ENCODE assay signal across 1 cellular context in genomic region chr18:50190236-50190635, GRCh38.
TF ChIP-seq lines count a peak whose summit lies in the region.

No MANE protein-coding gene starts in this region.

TF ChIP-seq in HepG2, 621 proteins besides CTCF, POLR2A, EP300 and RAD21:
- TF ChIP-seq, protein P1, sequence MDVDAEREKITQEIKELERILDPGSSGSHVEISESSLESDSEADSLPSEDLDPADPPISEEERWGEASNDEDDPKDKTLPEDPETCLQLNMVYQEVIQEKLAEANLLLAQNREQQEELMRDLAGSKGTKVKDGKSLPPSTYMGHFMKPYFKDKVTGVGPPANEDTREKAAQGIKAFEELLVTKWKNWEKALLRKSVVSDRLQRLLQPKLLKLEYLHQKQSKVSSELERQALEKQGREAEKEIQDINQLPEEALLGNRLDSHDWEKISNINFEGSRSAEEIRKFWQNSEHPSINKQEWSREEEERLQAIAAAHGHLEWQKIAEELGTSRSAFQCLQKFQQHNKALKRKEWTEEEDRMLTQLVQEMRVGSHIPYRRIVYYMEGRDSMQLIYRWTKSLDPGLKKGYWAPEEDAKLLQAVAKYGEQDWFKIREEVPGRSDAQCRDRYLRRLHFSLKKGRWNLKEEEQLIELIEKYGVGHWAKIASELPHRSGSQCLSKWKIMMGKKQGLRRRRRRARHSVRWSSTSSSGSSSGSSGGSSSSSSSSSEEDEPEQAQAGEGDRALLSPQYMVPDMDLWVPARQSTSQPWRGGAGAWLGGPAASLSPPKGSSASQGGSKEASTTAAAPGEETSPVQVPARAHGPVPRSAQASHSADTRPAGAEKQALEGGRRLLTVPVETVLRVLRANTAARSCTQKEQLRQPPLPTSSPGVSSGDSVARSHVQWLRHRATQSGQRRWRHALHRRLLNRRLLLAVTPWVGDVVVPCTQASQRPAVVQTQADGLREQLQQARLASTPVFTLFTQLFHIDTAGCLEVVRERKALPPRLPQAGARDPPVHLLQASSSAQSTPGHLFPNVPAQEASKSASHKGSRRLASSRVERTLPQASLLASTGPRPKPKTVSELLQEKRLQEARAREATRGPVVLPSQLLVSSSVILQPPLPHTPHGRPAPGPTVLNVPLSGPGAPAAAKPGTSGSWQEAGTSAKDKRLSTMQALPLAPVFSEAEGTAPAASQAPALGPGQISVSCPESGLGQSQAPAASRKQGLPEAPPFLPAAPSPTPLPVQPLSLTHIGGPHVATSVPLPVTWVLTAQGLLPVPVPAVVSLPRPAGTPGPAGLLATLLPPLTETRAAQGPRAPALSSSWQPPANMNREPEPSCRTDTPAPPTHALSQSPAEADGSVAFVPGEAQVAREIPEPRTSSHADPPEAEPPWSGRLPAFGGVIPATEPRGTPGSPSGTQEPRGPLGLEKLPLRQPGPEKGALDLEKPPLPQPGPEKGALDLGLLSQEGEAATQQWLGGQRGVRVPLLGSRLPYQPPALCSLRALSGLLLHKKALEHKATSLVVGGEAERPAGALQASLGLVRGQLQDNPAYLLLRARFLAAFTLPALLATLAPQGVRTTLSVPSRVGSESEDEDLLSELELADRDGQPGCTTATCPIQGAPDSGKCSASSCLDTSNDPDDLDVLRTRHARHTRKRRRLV (CRISPR knock-in tag; IDR thresholded peaks at IDR 0.05), result no peak
- TF ChIP-seq ZNF546 (CRISPR knock-in tag; conservative IDR thresholded peaks at IDR 0.05), result no peak
- no peak for TF ChIP-seq MLLT10 (CRISPR knock-in tag; IDR thresholded peaks at IDR 0.05)
- TF ChIP-seq KMT2A (CRISPR knock-in tag; IDR thresholded peaks at IDR 0.05), result no peak
- no peak for TF ChIP-seq SMARCE1 (IDR thresholded peaks at IDR 0.05; ENCODE audit: borderline replicate concordance)
- no peak for TF ChIP-seq ZNF281 (CRISPR knock-in tag; IDR thresholded peaks at IDR 0.05; ENCODE audit: borderline replicate concordance)
- no peak for TF ChIP-seq JDP2 (CRISPR knock-in tag; IDR thresholded peaks at IDR 0.05; ENCODE audit: borderline replicate concordance)
- no peak for TF ChIP-seq ZBTB44 (CRISPR knock-in tag; IDR thresholded peaks at IDR 0.05)
- TF ChIP-seq TCF7 (IDR thresholded peaks at IDR 0.05; ENCODE audit: low read depth), result no peak
- no peak for TF ChIP-seq NFE2 (CRISPR knock-in tag; IDR thresholded peaks at IDR 0.05)
- no peak for TF ChIP-seq ZNF121 (CRISPR knock-in tag; IDR thresholded peaks at IDR 0.05)
- no peak for TF ChIP-seq FOXA1 (IDR thresholded peaks at IDR 0.05)
- no peak for TF ChIP-seq FOXA1 (CRISPR knock-in tag; IDR thresholded peaks at IDR 0.05)
- TF ChIP-seq ZSCAN21 (CRISPR knock-in tag; IDR thresholded peaks at IDR 0.05; ENCODE audit: borderline replicate concordance), result no peak
- TF ChIP-seq KLF11 (CRISPR knock-in tag; IDR thresholded peaks at IDR 0.05), result no peak
- no peak for TF ChIP-seq PAXIP1 (CRISPR knock-in tag; conservative IDR thresholded peaks at IDR 0.05)
- TF ChIP-seq, protein P2, sequence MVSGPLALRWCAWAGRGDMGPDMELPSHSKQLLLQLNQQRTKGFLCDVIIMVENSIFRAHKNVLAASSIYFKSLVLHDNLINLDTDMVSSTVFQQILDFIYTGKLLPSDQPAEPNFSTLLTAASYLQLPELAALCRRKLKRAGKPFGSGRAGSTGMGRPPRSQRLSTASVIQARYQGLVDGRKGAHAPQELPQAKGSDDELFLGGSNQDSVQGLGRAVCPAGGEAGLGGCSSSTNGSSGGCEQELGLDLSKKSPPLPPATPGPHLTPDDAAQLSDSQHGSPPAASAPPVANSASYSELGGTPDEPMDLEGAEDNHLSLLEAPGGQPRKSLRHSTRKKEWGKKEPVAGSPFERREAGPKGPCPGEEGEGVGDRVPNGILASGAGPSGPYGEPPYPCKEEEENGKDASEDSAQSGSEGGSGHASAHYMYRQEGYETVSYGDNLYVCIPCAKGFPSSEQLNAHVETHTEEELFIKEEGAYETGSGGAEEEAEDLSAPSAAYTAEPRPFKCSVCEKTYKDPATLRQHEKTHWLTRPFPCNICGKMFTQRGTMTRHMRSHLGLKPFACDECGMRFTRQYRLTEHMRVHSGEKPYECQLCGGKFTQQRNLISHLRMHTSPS (CRISPR knock-in tag; IDR thresholded peaks at IDR 0.05; ENCODE audit: low read depth), result no peak
- no peak for TF ChIP-seq ZNF407 (CRISPR knock-in tag; IDR thresholded peaks at IDR 0.05; ENCODE audit: not compliant biosample characterization)
